In genomic region chr4:170805352-170805751, GRCh38 we compare ENCODE assay signal across 15 cellular contexts.
"Had no signal": no experiment of that assay in that cellular context is flagged by ENCODE, and none has a peak within 500 bp of the region (broad histone marks: within the 10 kb centered on the region; RNA-seq: fewer than 3 reads in every experiment).

No MANE protein-coding gene starts in this region.

- H3K9me3 ChIP-seq: thoracic aorta had no signal

- H3K27ac ChIP-seq: brain microvascular endothelial cell, epithelial cell of prostate, stomach, thoracic aorta had no signal

- H3K4me1 ChIP-seq: stomach had no signal

- H3K36me3 ChIP-seq: brain microvascular endothelial cell, stomach, thoracic aorta had no signal

- H3K27me3 ChIP-seq: brain microvascular endothelial cell, stomach had no signal

- ATAC-seq: activated CD4-positive, CD25-positive, alpha-beta regulatory T cell treated with anti-CD3 and anti-CD28 coated beads, Interleukin-2, amount 50 U/mL, for 24 hours; left lobe of liver; sciatic nerve had no signal

- FAIRE-seq: islet of Langerhans had no signal

- H3K4me3 ChIP-seq: stomach, thoracic aorta had no signal

- DNase-seq: activated CD4-positive, alpha-beta T cell treated with anti-CD3 and anti-CD28 coated beads, Interleukin-2, amount 50 U/mL, for 4 hours; activated naive CD4-positive, alpha-beta T cell treated with Interleukin-2 at 50 U/mL for 16 hours; activated T-cell treated with anti-CD3 and anti-CD28 coated beads for 4 hours; anterior cingulate cortex; brain microvascular endothelial cell; effector memory CD4-positive, alpha-beta T cell; foreskin melanocyte; midbrain; stomach had no signal
